8 cellular contexts compared by ENCODE assay signal in the genomic region with DNA sequence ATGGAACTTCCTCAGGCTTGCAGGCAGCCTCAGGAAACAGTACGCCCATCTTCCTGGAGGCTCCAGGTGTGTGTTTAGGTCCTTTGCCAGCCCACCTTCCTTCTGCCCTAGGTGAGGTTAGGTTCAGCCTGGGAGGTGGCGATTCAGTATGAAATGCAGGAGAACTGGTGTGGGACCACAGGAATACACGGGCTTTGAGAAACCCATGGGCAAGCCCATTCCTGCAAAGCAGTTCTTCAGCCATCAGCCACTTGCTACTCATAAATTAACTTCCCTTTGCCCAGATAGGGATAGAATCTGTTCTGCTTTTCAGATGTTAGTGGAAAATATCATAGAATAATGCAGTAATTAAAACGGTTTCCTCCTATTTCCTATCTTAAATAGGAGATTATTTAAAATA. TPM values are rescaled to one million over a fixed set of nuclear protein-coding genes. Genes with fewer than 3 reads are reported as not detected.
DNase-seq lines count a peak whose midpoint lies in the region; ATAC-seq, FAIRE-seq and TF ChIP-seq lines count a peak whose summit lies in the region.

No MANE protein-coding gene starts in this region.

- in situ Hi-C loops in G401 (cut with HindIII; ENCODE audit: low sequenced_read_pairs), result no loop called here

- H3K27ac ChIP-seq in heart left ventricle, result peak overlapping the region in 8 of 12 donors; percentile 21 to 93 (median 38)

- DNase-seq in heart left ventricle, result no peak
- DNase-seq in left ventricle myocardium superior, result no peak
- DNase-seq in glutamatergic neuron, result no peak
- DNase-seq in type B pancreatic cell (ENCODE audit: extremely low spot score, unreplicated experiment), result no peak
- no peak for DNase-seq in HTR-8/SVneo (ENCODE audit: insufficient read length, low spot score)
- no peak for DNase-seq in G401 (ENCODE audit: low spot score)
- DNase-seq in NCI-H510A (lab: John Stamatoyannopoulos, UW), result no peak

- H3K9me3 ChIP-seq in heart left ventricle, result no peaks in the 10 kb centered on the region

- H3K36me3 Mint-ChIP-seq in glutamatergic neuron (ENCODE audit: unreplicated experiment), result no peaks in the 10 kb centered on the region
- no peaks in the 10 kb centered on the region for H3K36me3 Mint-ChIP-seq in type B pancreatic cell

- ATAC-seq in heart left ventricle (no peak), left ventricle myocardium superior (no peak), SK-N-SH treated with all-trans-retinoic acid at 6 μM for 48 hours (peak; percentile 24; the same call in 2 of the 3 replicates)

- no peaks in the 10 kb centered on the region for H3K27me3 ChIP-seq in heart left ventricle

- intact Hi-C loops in heart left ventricle (cut with DNase I) (no loop called here), left ventricle myocardium superior (cut with micrococcal nuclease) (no loop called here)

- H3K36me3 ChIP-seq in heart left ventricle, result peaks cover 0 to 3% (median 0%) of the 10 kb centered on the region in 9 donors

- WGBS in heart left ventricle, 4 donors, result 63 to 76% (median 70%) methylated on average over 4 of the region's 4 CpGs

- TF ChIP-seq POLR2A in heart left ventricle (IDR thresholded peaks at IDR 0.05), result no peak

- H3K9me3 Mint-ChIP-seq in glutamatergic neuron (ENCODE audit: unreplicated experiment) (peaks cover 19% of the 10 kb centered on the region), type B pancreatic cell (no peaks in the 10 kb centered on the region)

- peak overlapping the region in 1 of 12 donors; percentile 5 for H3K4me3 ChIP-seq in heart left ventricle

- H3K27me3 Mint-ChIP-seq in glutamatergic neuron (ENCODE audit: unreplicated experiment), result peaks cover 14% of the 10 kb centered on the region
- no peaks in the 10 kb centered on the region for H3K27me3 Mint-ChIP-seq in type B pancreatic cell

- TF ChIP-seq CTCF in heart left ventricle (IDR thresholded peaks at IDR 0.05) (no peak), glutamatergic neuron (IDR thresholded peaks at IDR 0.05; ENCODE audit: partially characterized antibody, unreplicated experiment) (no peak), type B pancreatic cell (conservative IDR thresholded peaks at IDR 0.05) (no peak)

- no peak overlapping the region for H3K4me3 Mint-ChIP-seq in glutamatergic neuron (ENCODE audit: unreplicated experiment)
- H3K4me3 Mint-ChIP-seq in type B pancreatic cell, result no peak overlapping the region

- no peak for FAIRE-seq in HTR-8/SVneo (lab: Jason Lieb, UNC)

- H3K27ac Mint-ChIP-seq in glutamatergic neuron (ENCODE audit: unreplicated experiment) (peak overlapping the region; percentile 62), type B pancreatic cell (peak overlapping the region; percentile 94)

- H3K4me1 ChIP-seq in heart left ventricle, result peaks cover 0 to 81% (median 29%) of the 10 kb centered on the region in 12 donors

- peaks cover 71% of the 10 kb centered on the region for H3K4me1 Mint-ChIP-seq in glutamatergic neuron (ENCODE audit: low read depth, unreplicated experiment)
- peaks cover 39% of the 10 kb centered on the region for H3K4me1 Mint-ChIP-seq in type B pancreatic cell (ENCODE audit: unreplicated experiment)

TF ChIP-seq in SK-N-SH treated with all-trans-retinoic acid at 6 μM for 48 hours, 23 proteins besides CTCF, POLR2A, EP300 and RAD21:
- no peak for TF ChIP-seq ZC3H10 (CRISPR knock-in tag; IDR thresholded peaks at IDR 0.05)
- TF ChIP-seq TCF4 (CRISPR knock-in tag; IDR thresholded peaks at IDR 0.05; ENCODE audit: borderline replicate concordance), result no peak
- TF ChIP-seq RARB (CRISPR knock-in tag; IDR thresholded peaks at IDR 0.05), result no peak
- TF ChIP-seq ZNF70 (CRISPR knock-in tag; IDR thresholded peaks at IDR 0.05), result no peak
- no peak for TF ChIP-seq ZNF565 (CRISPR knock-in tag; conservative IDR thresholded peaks at IDR 0.05; ENCODE audit: low read depth)
- TF ChIP-seq ZFP3 (CRISPR knock-in tag; IDR thresholded peaks at IDR 0.05), result no peak
- no peak for TF ChIP-seq ISL1 (CRISPR knock-in tag; IDR thresholded peaks at IDR 0.05)
- no peak for TF ChIP-seq SNAI2 (CRISPR knock-in tag; IDR thresholded peaks at IDR 0.05)
- TF ChIP-seq, protein P1, sequence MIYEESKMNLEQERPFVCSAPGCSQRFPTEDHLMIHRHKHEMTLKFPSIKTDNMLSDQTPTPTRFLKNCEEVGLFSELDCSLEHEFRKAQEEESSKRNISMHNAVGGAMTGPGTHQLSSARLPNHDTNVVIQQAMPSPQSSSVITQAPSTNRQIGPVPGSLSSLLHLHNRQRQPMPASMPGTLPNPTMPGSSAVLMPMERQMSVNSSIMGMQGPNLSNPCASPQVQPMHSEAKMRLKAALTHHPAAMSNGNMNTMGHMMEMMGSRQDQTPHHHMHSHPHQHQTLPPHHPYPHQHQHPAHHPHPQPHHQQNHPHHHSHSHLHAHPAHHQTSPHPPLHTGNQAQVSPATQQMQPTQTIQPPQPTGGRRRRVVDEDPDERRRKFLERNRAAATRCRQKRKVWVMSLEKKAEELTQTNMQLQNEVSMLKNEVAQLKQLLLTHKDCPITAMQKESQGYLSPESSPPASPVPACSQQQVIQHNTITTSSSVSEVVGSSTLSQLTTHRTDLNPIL (CRISPR knock-in tag; IDR thresholded peaks at IDR 0.05; ENCODE audit: low read depth), result no peak

RNA-seq across cellular contexts. Expression of a gene that starts 32.2 kb away (rescaled TPM):
- total RNA-seq in heart left ventricle (10 to 100 TPM; 31.3 to 51.0 (median 34.5) TPM), left ventricle myocardium superior (40.4 TPM), glutamatergic neuron (ENCODE audit: unreplicated experiment) (82.2 TPM), type B pancreatic cell (ENCODE audit: low replicate concordance) (55.9 and 56.9 TPM in 2 replicates)
- polyA plus RNA-seq in heart left ventricle, result 10 to 100 TPM in 1 of 2 donors, 1 to 10 TPM in 1; 9.8 to 32.0 TPM
- 53.5 and 58.4 TPM in 2 replicates for total RNA-seq in G401 (2014; rRNA removed; shearing (Covaris generic))
